2 cellular contexts compared by ENCODE assay signal in the genomic region with DNA sequence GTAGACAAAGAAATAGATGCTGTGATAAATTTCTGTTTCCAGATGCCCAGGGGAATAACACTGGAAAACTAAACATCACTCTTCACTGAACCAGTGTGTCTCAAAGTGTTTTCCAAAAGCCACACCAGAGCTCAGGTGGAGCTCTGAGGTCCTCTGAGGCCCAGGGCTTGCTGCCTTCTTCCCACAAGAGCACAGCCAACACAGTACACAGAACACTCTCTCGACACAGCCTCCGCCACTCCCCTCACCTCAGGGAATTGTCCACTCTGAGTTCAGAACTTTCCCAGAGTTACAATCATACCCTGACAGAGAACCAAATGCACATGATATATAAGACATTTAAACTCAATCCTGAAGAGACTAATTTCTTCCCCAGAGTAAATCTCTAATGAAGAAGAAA.
TF ChIP-seq lines count a peak whose summit lies in the region.

No MANE protein-coding gene starts in this region.

TF ChIP-seq in SK-N-SH, 30 proteins besides CTCF, POLR2A, EP300 and RAD21 (continued from another document):
- TF ChIP-seq, protein P1, sequence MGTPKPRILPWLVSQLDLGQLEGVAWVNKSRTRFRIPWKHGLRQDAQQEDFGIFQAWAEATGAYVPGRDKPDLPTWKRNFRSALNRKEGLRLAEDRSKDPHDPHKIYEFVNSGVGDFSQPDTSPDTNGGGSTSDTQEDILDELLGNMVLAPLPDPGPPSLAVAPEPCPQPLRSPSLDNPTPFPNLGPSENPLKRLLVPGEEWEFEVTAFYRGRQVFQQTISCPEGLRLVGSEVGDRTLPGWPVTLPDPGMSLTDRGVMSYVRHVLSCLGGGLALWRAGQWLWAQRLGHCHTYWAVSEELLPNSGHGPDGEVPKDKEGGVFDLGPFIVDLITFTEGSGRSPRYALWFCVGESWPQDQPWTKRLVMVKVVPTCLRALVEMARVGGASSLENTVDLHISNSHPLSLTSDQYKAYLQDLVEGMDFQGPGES (IDR thresholded peaks at IDR 0.05; ENCODE audit: low read depth, low read length) = no peak
- TF ChIP-seq CHD2 (IDR thresholded peaks at IDR 0.05; ENCODE audit: low read length, partially characterized antibody) = no peak

TF ChIP-seq in SK-N-SH treated with all-trans-retinoic acid at 6 μM for 48 hours, 23 proteins besides CTCF, POLR2A, EP300 and RAD21 (continued from another document):
- TF ChIP-seq OSR1 (CRISPR knock-in tag; IDR thresholded peaks at IDR 0.05) (no peak), ZFP30 (CRISPR knock-in tag; IDR thresholded peaks at IDR 0.05) (no peak), GLIS3 (CRISPR knock-in tag; IDR thresholded peaks at IDR 0.05) (no peak), ISL1 (CRISPR knock-in tag; IDR thresholded peaks at IDR 0.05) (no peak), ZNF565 (CRISPR knock-in tag; conservative IDR thresholded peaks at IDR 0.05; ENCODE audit: low read depth) (no peak)
